ENCODE assay signal across 18 cellular contexts in genomic region chr14:68340262-68340661, GRCh38.
A peak's percentile ranks its signal among the peaks of the same experiment; 100 is the strongest.
DNase-seq lines count a peak whose midpoint lies in the region; ATAC-seq and TF ChIP-seq lines count a peak whose summit lies in the region.
"Had no signal": no experiment of that assay in that cellular context is flagged by ENCODE, and none has a peak within 500 bp of the region (broad histone marks: within the 10 kb centered on the region; RNA-seq: fewer than 3 reads in every experiment).

No MANE protein-coding gene starts in this region.

- H2AFZ ChIP-seq in H9 (ENCODE audit: low read length), result no peak overlapping the region

- H3K27ac ChIP-seq in BLaER1 treated with 17β-estradiol and CSF1 and Interleukin-3, amounts not matched to agents 10 nM and 100 nM, result no peak overlapping the region
- H3K27ac ChIP-seq in H9 (ENCODE audit: insufficient read length, low read depth, low read length) (no peak overlapping the region), iPS-20b (ENCODE audit: low read length) (no peak overlapping the region)
- H3K27ac ChIP-seq: KMS-11, SJSA1 had no signal

- H3K23ac ChIP-seq in H9 (ENCODE audit: insufficient read length, low read depth, low read length), result no peak overlapping the region

- H3K9me3 Mint-ChIP-seq in H9, result peaks cover 0 to 3% of the 10 kb centered on the region in 2 experiments; a peak in 2 of 5 replicates
- peaks cover 13% of the 10 kb centered on the region for H3K9me3 Mint-ChIP-seq in WTC11
- H3K9me3 Mint-ChIP-seq: CD8-positive, alpha-beta memory T cell had no signal

- H4K8ac ChIP-seq in H9 (replicated peaks; ENCODE audit: insufficient read length, low read depth, low read length), result no peak overlapping the region

- peak; percentile 90 for ATAC-seq in WTC11
- no peak for ATAC-seq in GM18868 (IDR thresholded peaks at IDR 0.05; ENCODE audit: unreplicated experiment)
- ATAC-seq in GM21390 (IDR thresholded peaks at IDR 0.05; ENCODE audit: unreplicated experiment), result no peak

- H3K27ac Mint-ChIP-seq in H9 (peak overlapping the region in 1 of 3 experiments; percentile 65; a peak in 1 of 7 replicates), WTC11 (peak overlapping the region; percentile 59)

- H2BK20ac ChIP-seq in H9 (ENCODE audit: low read depth, low read length, poor library complexity, severe bottlenecking), result no peak overlapping the region

- no peak overlapping the region for H2BK12ac ChIP-seq in H9 (ENCODE audit: insufficient read length, low read depth, low read length)

- H3K4me3 Mint-ChIP-seq in H9, result no peak overlapping the region
- H3K4me3 Mint-ChIP-seq in WTC11, result no peak overlapping the region
- H3K4me3 Mint-ChIP-seq: CD8-positive, alpha-beta memory T cell had no signal

- H3K27me3 Mint-ChIP-seq in H9 (ENCODE audit: low read depth) (no peaks in the 10 kb centered on the region), WTC11 (ENCODE audit: low read depth) (no peaks in the 10 kb centered on the region)
- H3K27me3 Mint-ChIP-seq: CD8-positive, alpha-beta memory T cell had no signal

- H3K4me2 ChIP-seq in BLaER1 treated with 17β-estradiol and CSF1 and Interleukin-3, amounts not matched to agents 10 nM and 100 nM, result peak overlapping the region; percentile 2 to 74 (median 41); a peak in 17 of 22 replicates
- H3K4me2 ChIP-seq in H9 (ENCODE audit: insufficient read depth, insufficient read length, low read length), result no peak overlapping the region
- H3K4me2 ChIP-seq: KMS-11 had no signal

- H4K5ac ChIP-seq in H9 (ENCODE audit: insufficient read length, low read depth, low read length), result no peak overlapping the region

- H3K79me1 ChIP-seq in H9 (ENCODE audit: insufficient read depth, low read depth, low read length, poor library complexity, severe bottlenecking), result no peaks in the 10 kb centered on the region

- peaks cover 0 to 29% (median 15%) of the 10 kb centered on the region in 11 experiments; a peak in 18 of 22 replicates for H3K9me3 ChIP-seq in BLaER1 treated with 17β-estradiol and CSF1 and Interleukin-3, amounts not matched to agents 10 nM and 100 nM (replicated peaks in 1 of 11)
- H3K9me3 ChIP-seq in H9 (ENCODE audit: control insufficient read depth, low read depth, low read length), result no peaks in the 10 kb centered on the region
- H3K9me3 ChIP-seq in iPS-20b (ENCODE audit: insufficient read depth, low read depth, low read length), result no peaks in the 10 kb centered on the region
- H3K9me3 ChIP-seq: SJSA1 had no signal

- H3K79me2 ChIP-seq in H9 (ENCODE audit: insufficient read depth, low read length), result no peaks in the 10 kb centered on the region

- no peaks in the 10 kb centered on the region for H4K20me1 ChIP-seq in BLaER1 treated with 17β-estradiol and CSF1 and Interleukin-3, amounts not matched to agents 10 nM and 100 nM
- H4K20me1 ChIP-seq in H9 (ENCODE audit: control insufficient read depth, insufficient read depth, insufficient read length), result no peaks in the 10 kb centered on the region

- H3K9ac ChIP-seq in BLaER1 treated with 17β-estradiol and CSF1 and Interleukin-3, amounts not matched to agents 10 nM and 100 nM, result no peak overlapping the region
- no peak overlapping the region for H3K9ac ChIP-seq in H9 (ENCODE audit: extremely low read depth, insufficient read length, low read length)
- no peak overlapping the region for H3K9ac ChIP-seq in iPS-20b (ENCODE audit: low read depth, low read length)
- H3K9ac ChIP-seq: KMS-11 had no signal

- H3K18ac ChIP-seq in H9 (ENCODE audit: insufficient read length, low read depth, low read length), result no peak overlapping the region

- H2BK15ac ChIP-seq in H9 (ENCODE audit: low read depth, low read length), result no peak overlapping the region

- H3K4me1 ChIP-seq in BLaER1 treated with 17β-estradiol and CSF1 and Interleukin-3, amounts not matched to agents 10 nM and 100 nM, result peaks cover 47 to 78% (median 59%) of the 10 kb centered on the region in 10 experiments
- peaks cover 9% of the 10 kb centered on the region for H3K4me1 ChIP-seq in H9 (ENCODE audit: insufficient read depth, low read length)
- peaks cover 41% of the 10 kb centered on the region for H3K4me1 ChIP-seq in iPS-20b (ENCODE audit: insufficient read depth, low read length)
- H3K4me1 ChIP-seq: SJSA1 had no signal

- no peak overlapping the region for H2BK5ac ChIP-seq in H9 (ENCODE audit: insufficient read length, low read length)

- peaks cover 0 to 2% (median 0%) of the 10 kb centered on the region in 11 experiments; a peak in 1 of 22 replicates for H3K36me3 ChIP-seq in BLaER1 treated with 17β-estradiol and CSF1 and Interleukin-3, amounts not matched to agents 10 nM and 100 nM
- no peaks in the 10 kb centered on the region for H3K36me3 ChIP-seq in iPS-20b (ENCODE audit: insufficient read depth, low read depth, low read length)
- H3K36me3 ChIP-seq: SJSA1 had no signal

- no peak overlapping the region for H2BK120ac ChIP-seq in H9 (ENCODE audit: low read depth, low read length, poor library complexity, severe bottlenecking)

- no peaks in the 10 kb centered on the region for H3K23me2 ChIP-seq in H9 (ENCODE audit: insufficient read length, low read depth, low read length, poor library complexity, severe bottlenecking)

- H3K4me1 Mint-ChIP-seq in H9 (peaks cover 47% of the 10 kb centered on the region in 2 experiments), WTC11 (peaks cover 62% of the 10 kb centered on the region)

- H3K27me3 ChIP-seq in BLaER1 treated with 17β-estradiol and CSF1 and Interleukin-3, amounts not matched to agents 10 nM and 100 nM, result no peaks in the 10 kb centered on the region
- H3K27me3 ChIP-seq in H9 (ENCODE audit: insufficient read depth, low read length) (no peaks in the 10 kb centered on the region), iPS-20b (ENCODE audit: insufficient read depth, low read length) (no peaks in the 10 kb centered on the region)
- H3K27me3 ChIP-seq: SJSA1 had no signal

- no peak overlapping the region for H3K56ac ChIP-seq in H9 (ENCODE audit: insufficient read length, low read depth, low read length)

- no peak overlapping the region for H3T11ph ChIP-seq in H9 (ENCODE audit: low read length)

- no peak overlapping the region for H3K4ac ChIP-seq in H9 (ENCODE audit: low read depth, low read length)

- DNase-seq in H9 (peak; percentile 31), WTC11 (ENCODE audit: low spot score) (no peak), GM20000 (ENCODE audit: low spot score) (no peak)
- DNase-seq in activated T-cell treated with anti-CD3 and anti-CD28 coated beads, Interleukin-2, amount 50 U/mL, for 1 hour, result no peak
- DNase-seq: C1 segment of cervical spinal cord; CD8-positive, alpha-beta memory T cell; GOT3; MV-4-11; NCI-H187 treated with DMSO at 0.1 percent for 48 hours; NCI-H345; NCI-H524 treated with DMSO at 0.1 percent for 48 hours; T-helper 2 cell had no signal

- H4K91ac ChIP-seq in H9 (ENCODE audit: insufficient read length, low read depth, low read length), result no peak overlapping the region

- H3K4me3 ChIP-seq in BLaER1 treated with 17β-estradiol and CSF1 and Interleukin-3, amounts not matched to agents 10 nM and 100 nM, result no peak overlapping the region
- H3K4me3 ChIP-seq in iPS-20b (ENCODE audit: low read length), result peak overlapping the region; percentile 14; the same call in 1 of the 2 replicates
- H3K4me3 ChIP-seq: SJSA1 had no signal

- H3K14ac ChIP-seq in H9 (ENCODE audit: insufficient read depth, low read length), result no peak overlapping the region

- WGBS in H9 (ENCODE audit: extremely low coverage, insufficient read length, low lambda C conversion rate), result no CpG with 5 or more reads among the region's 1 CpG

- POLR2A ChIA-PET in WTC11 (lab: Charles Lee), result no interaction called here

- H2AK5ac ChIP-seq in H9 (ENCODE audit: insufficient read length, low read length), result no peak overlapping the region

- no peak for TF ChIP-seq CTCF in H9 (conservative IDR thresholded peaks at IDR 0.05)
- no peak for TF ChIP-seq CTCF in WTC11 (IDR thresholded peaks at IDR 0.05)
- TF ChIP-seq CTCF in GM20000 (IDR thresholded peaks at IDR 0.05; ENCODE audit: extremely low read depth, missing control alignments), result no peak

- CTCF ChIA-PET in WTC11 (lab: Charles Lee), result no interaction called here

- H3K36me3 Mint-ChIP-seq in H9 (ENCODE audit: insufficient read depth in 1 of 3, low read depth in 3 of 3) (peaks cover 6 to 14% (median 10%) of the 10 kb centered on the region in 3 experiments), WTC11 (peaks cover 11% of the 10 kb centered on the region)

TF ChIP-seq in WTC11, 78 proteins besides CTCF, POLR2A, EP300 and RAD21 (continues in another document):
- TF ChIP-seq ZSCAN18 (CRISPR knock-in tag; IDR thresholded peaks at IDR 0.05), result no peak
- no peak for TF ChIP-seq MXD4 (CRISPR knock-in tag; IDR thresholded peaks at IDR 0.05; ENCODE audit: borderline replicate concordance)
- TF ChIP-seq ZNF281 (CRISPR knock-in tag; IDR thresholded peaks at IDR 0.05), result no peak
